ENCODE assay signal across 8 cellular contexts in the genomic region with DNA sequence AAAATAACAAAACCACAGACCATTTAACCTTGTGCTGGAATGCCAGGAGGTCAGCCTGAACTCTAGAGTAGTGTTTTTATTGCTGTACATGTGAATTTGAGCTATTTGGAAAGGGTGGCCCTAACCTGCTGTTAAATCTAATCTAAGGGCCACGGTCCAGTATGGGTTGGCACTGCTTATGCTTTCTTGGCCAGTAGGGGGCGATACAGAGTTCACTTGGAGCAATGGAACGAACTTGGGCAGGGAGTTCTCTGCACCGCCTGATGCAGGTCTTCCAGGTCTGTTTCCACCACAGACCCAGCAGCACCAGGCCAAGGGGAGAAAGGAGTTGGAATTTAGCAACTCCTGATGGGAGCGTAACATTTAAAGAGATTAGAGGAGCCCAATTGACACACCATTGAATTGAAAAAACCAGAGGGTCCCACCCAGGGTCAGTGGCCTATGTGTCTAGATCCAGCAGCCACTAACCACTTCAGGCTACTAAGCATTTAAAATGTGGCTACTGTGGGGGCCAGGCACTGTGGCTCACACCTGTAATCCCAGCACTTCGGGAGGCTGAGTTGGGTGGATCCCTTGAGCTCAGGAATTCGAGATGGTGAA.
DNase-seq lines count a peak whose midpoint lies in the region; ATAC-seq, FAIRE-seq and TF ChIP-seq lines count a peak whose summit lies in the region.

No MANE protein-coding gene starts in this region.

- H3K36me3 Mint-ChIP-seq in CD8-positive, alpha-beta memory T cell, result peaks cover 4 to 69% (median 30%) of the 10 kb centered on the region in 3 donors
- peaks cover 8% of the 10 kb centered on the region for H3K36me3 Mint-ChIP-seq in activated naive CD8-positive, alpha-beta T cell treated with anti-CD3 and anti-CD28 coated beads, Interleukin-2, amount 50 U/mL, for 24 hours (ENCODE audit: low read depth)

- peak; percentile 73 for ATAC-seq in activated naive CD8-positive, alpha-beta T cell treated with anti-CD3 and anti-CD28 coated beads, Interleukin-2, amount 50 U/mL, for 24 hours
- ATAC-seq in right lobe of liver (peak in 2 of 4 donors; percentile 30 to 56), GM18873 (IDR thresholded peaks at IDR 0.05; ENCODE audit: low FRiP score, unreplicated experiment) (no peak)

- intact Hi-C loops in right lobe of liver (cut with DNase I), result loop anchor here in 1 of 2 donors (10.0 kb wide), 1 partner anchor 388 kb away; no protein-coding TSS in a partner anchor

- H3K4me3 Mint-ChIP-seq in CD8-positive, alpha-beta memory T cell, result no peak overlapping the region
- H3K4me3 Mint-ChIP-seq in activated naive CD8-positive, alpha-beta T cell treated with anti-CD3 and anti-CD28 coated beads, Interleukin-2, amount 50 U/mL, for 24 hours, result no peak overlapping the region

- no peaks in the 10 kb centered on the region for H3K9me3 Mint-ChIP-seq in CD8-positive, alpha-beta memory T cell
- no peaks in the 10 kb centered on the region for H3K9me3 Mint-ChIP-seq in activated naive CD8-positive, alpha-beta T cell treated with anti-CD3 and anti-CD28 coated beads, Interleukin-2, amount 50 U/mL, for 24 hours

- peaks cover 4 to 15% (median 12%) of the 10 kb centered on the region in 3 donors for H3K4me1 Mint-ChIP-seq in CD8-positive, alpha-beta memory T cell
- H3K4me1 Mint-ChIP-seq in activated naive CD8-positive, alpha-beta T cell treated with anti-CD3 and anti-CD28 coated beads, Interleukin-2, amount 50 U/mL, for 24 hours, result peaks cover 2% of the 10 kb centered on the region

- 77% methylated on average over 6 of the region's 7 CpGs for WGBS in right lobe of liver (ENCODE audit: insufficient coverage, low coverage, low lambda C conversion rate, missing lambda C conversion rate)

- H3K27me3 ChIP-seq in CD8-positive, alpha-beta memory T cell (ENCODE audit: insufficient read depth, low read length, poor library complexity, severe bottlenecking), result no peaks in the 10 kb centered on the region
- H3K27me3 ChIP-seq in H7 (ENCODE audit: control insufficient read depth, insufficient read depth, low read length) (no peaks in the 10 kb centered on the region), right lobe of liver (no peaks in the 10 kb centered on the region)

- peak; percentile 56 to 78 (median 63) for DNase-seq in CD8-positive, alpha-beta memory T cell
- peak; percentile 83 for DNase-seq in H7
- peak; percentile 62 for DNase-seq in T follicular helper cell (ENCODE audit: low read depth)
- DNase-seq in activated naive CD8-positive, alpha-beta T cell treated with anti-CD3 and anti-CD28 coated beads, Interleukin-2, amount 50 U/mL, for 24 hours, result peak; percentile 77
- DNase-seq in right lobe of liver, result peak in 1 of 3 donors; percentile 58
- DNase-seq in stimulated activated CD8-positive, alpha-beta memory T cell treated with anti-CD3 and anti-CD28 coated beads, Interleukin-7, amount 100 ng/mL, for 4 hours (ENCODE audit: low read depth in 2 of 2), result peak; percentile 33 to 46
- no peak for DNase-seq in RCC 7860 (ENCODE audit: low spot score)

- H3K4me1 ChIP-seq in CD8-positive, alpha-beta memory T cell (ENCODE audit: insufficient read depth, low read length), result no peaks in the 10 kb centered on the region
- H3K4me1 ChIP-seq in right lobe of liver, result peaks cover 0 to 27% (median 10%) of the 10 kb centered on the region in 4 donors

- CTCF ChIA-PET in CD8-positive, alpha-beta memory T cell (lab: Charles Lee), result interaction anchor here (0.6 to 3.1 kb wide), 39 partner anchors 8 to 385 kb away, joined by 3 to 26 read pairs (median 4); no protein-coding TSS in a partner anchor

- no peak for FAIRE-seq in RCC 7860 (lab: Jason Lieb, UNC)

- H3K9me3 ChIP-seq in CD8-positive, alpha-beta memory T cell (ENCODE audit: low read length), result no peaks in the 10 kb centered on the region
- no peaks in the 10 kb centered on the region for H3K9me3 ChIP-seq in right lobe of liver

- peak overlapping the region in 4 of 8 donors; percentile 73 to 90 (median 86) for H3K27ac Mint-ChIP-seq in CD8-positive, alpha-beta memory T cell
- H3K27ac Mint-ChIP-seq in activated naive CD8-positive, alpha-beta T cell treated with anti-CD3 and anti-CD28 coated beads, Interleukin-2, amount 50 U/mL, for 24 hours, result no peak overlapping the region

- no peak overlapping the region for H3K27ac ChIP-seq in CD8-positive, alpha-beta memory T cell (ENCODE audit: low read depth, low read length)
- H3K27ac ChIP-seq in right lobe of liver, result no peak overlapping the region

- H3K36me3 ChIP-seq in CD8-positive, alpha-beta memory T cell (ENCODE audit: insufficient read depth, low read length), result peaks cover 16% of the 10 kb centered on the region
- H3K36me3 ChIP-seq in H7 (replicated peaks; ENCODE audit: control insufficient read depth, insufficient read depth, low read length) (peaks cover 6% of the 10 kb centered on the region), right lobe of liver (no peaks in the 10 kb centered on the region)

- H3K27me3 Mint-ChIP-seq in CD8-positive, alpha-beta memory T cell, result no peaks in the 10 kb centered on the region
- no peaks in the 10 kb centered on the region for H3K27me3 Mint-ChIP-seq in activated naive CD8-positive, alpha-beta T cell treated with anti-CD3 and anti-CD28 coated beads, Interleukin-2, amount 50 U/mL, for 24 hours

- POLR2A ChIA-PET in CD8-positive, alpha-beta memory T cell (lab: Charles Lee), result interaction anchor here (0.9 to 1.3 kb wide), 2 partner anchors 35 to 104 kb away, joined by 3 to 5 read pairs; no protein-coding TSS in a partner anchor

- peak; percentile 36 to 78 (median 66) for TF ChIP-seq CTCF in right lobe of liver (IDR thresholded peaks at IDR 0.05)

- TF ChIP-seq POLR2A in right lobe of liver (IDR thresholded peaks at IDR 0.05), result no peak

- no peak overlapping the region for H3K4me3 ChIP-seq in CD8-positive, alpha-beta memory T cell (ENCODE audit: low read length)
- H3K4me3 ChIP-seq in H7 (ENCODE audit: insufficient read depth, low read depth, low read length), result no peak overlapping the region
- H3K4me3 ChIP-seq in right lobe of liver, result no peak overlapping the region
